ENCODE assay signal across 8 cellular contexts in genomic region chr12:110245278-110245868, GRCh38. TPM values are rescaled to one million over a fixed set of nuclear protein-coding genes. Genes with fewer than 3 reads are reported as not detected.
A peak's percentile ranks its signal among the peaks of the same experiment; 100 is the strongest.
DNase-seq lines count a peak whose midpoint lies in the region; ATAC-seq, FAIRE-seq and TF ChIP-seq lines count a peak whose summit lies in the region.

No MANE protein-coding gene starts in this region.

- no peaks in the 10 kb centered on the region for H3K9me3 Mint-ChIP-seq in activated naive CD4-positive, alpha-beta T cell treated with anti-CD3 and anti-CD28 coated beads, Interleukin-2, amount 10 ng/mL, durations not matched to agents 7 days and 5 days

- CTCF ChIA-PET in activated naive CD4-positive, alpha-beta T cell treated with anti-CD3 and anti-CD28 coated beads, Interleukin-2, amount 10 ng/mL, durations not matched to agents 7 days and 5 days (lab: Charles Lee) = interaction anchor here (0.7 to 1.8 kb wide), 4 partner anchors 35 to 166 kb away, joined by 3 to 16 read pairs (median 4); no protein-coding TSS in a partner anchor

- H3K36me3 Mint-ChIP-seq in activated naive CD4-positive, alpha-beta T cell treated with anti-CD3 and anti-CD28 coated beads, Interleukin-2, amount 10 ng/mL, durations not matched to agents 7 days and 5 days = no peaks in the 10 kb centered on the region

- no peaks in the 10 kb centered on the region for H3K79me2 ChIP-seq in keratinocyte (ENCODE audit: control insufficient read depth, insufficient read depth, low read length)

- peaks cover 30% of the 10 kb centered on the region for H3K4me1 ChIP-seq in keratinocyte (ENCODE audit: control insufficient read depth, extremely low read depth, insufficient read depth, low read length)

- intact Hi-C loops in sciatic nerve (cut with DNase I) = no loop called here

- H3K27ac ChIP-seq in keratinocyte (ENCODE audit: control insufficient read depth, insufficient read depth, low read length) = no peak overlapping the region

- H3K36me3 ChIP-seq in keratinocyte (ENCODE audit: control insufficient read depth in 2 of 2, extremely low read depth in 1 of 2, insufficient read depth in 2 of 2, low read length in 2 of 2) = no peaks in the 10 kb centered on the region

- H3K4me1 Mint-ChIP-seq in activated naive CD4-positive, alpha-beta T cell treated with anti-CD3 and anti-CD28 coated beads, Interleukin-2, amount 10 ng/mL, durations not matched to agents 7 days and 5 days = no peaks in the 10 kb centered on the region

- no peak overlapping the region for H3K4me3 ChIP-seq in keratinocyte (ENCODE audit: control insufficient read depth in 2 of 3, extremely low read depth in 1 of 3, insufficient read depth in 2 of 3, low read depth in 1 of 3, low read length in 3 of 3)

- no peak overlapping the region for H3K4me3 Mint-ChIP-seq in activated naive CD4-positive, alpha-beta T cell treated with anti-CD3 and anti-CD28 coated beads, Interleukin-2, amount 10 ng/mL, durations not matched to agents 7 days and 5 days

- peaks cover 37% of the 10 kb centered on the region for H3K27me3 Mint-ChIP-seq in activated naive CD4-positive, alpha-beta T cell treated with anti-CD3 and anti-CD28 coated beads, Interleukin-2, amount 10 ng/mL, durations not matched to agents 7 days and 5 days

- H3K27me3 ChIP-seq in keratinocyte (ENCODE audit: control insufficient read depth, extremely low read depth, insufficient read depth, low read length) = no peaks in the 10 kb centered on the region

- H2AFZ ChIP-seq in keratinocyte (ENCODE audit: control insufficient read depth, low read length) = no peak overlapping the region

- ATAC-seq in sciatic nerve = no peak

- no peak overlapping the region for H3K4me2 ChIP-seq in keratinocyte (ENCODE audit: control insufficient read depth, extremely low read depth, insufficient read depth, low read depth, low read length)

- no peaks in the 10 kb centered on the region for H3K9me3 ChIP-seq in keratinocyte (ENCODE audit: control insufficient read depth, low read depth, low read length)

- H4K20me1 ChIP-seq in keratinocyte (ENCODE audit: control insufficient read depth, extremely low read depth, insufficient read depth, low read length) = no peaks in the 10 kb centered on the region

- TF ChIP-seq CTCF in keratinocyte (optimal IDR thresholded peaks at IDR 0.05 in 1 of 3, IDR thresholded peaks at IDR 0.05 in 1 of 3, conservative IDR thresholded peaks at IDR 0.05 in 1 of 3; ENCODE audit: extremely low read depth in 1 of 3, insufficient read depth in 2 of 3, low read length in 3 of 3) = peak; percentile 44 to 79 (median 69)

- peak; percentile 52 for FAIRE-seq in GM19239 (lab: Jason Lieb, UNC)
- no peak for FAIRE-seq in keratinocyte (lab: Jason Lieb, UNC)

- peak; percentile 43 for DNase-seq in GM19239 (ENCODE audit: insufficient read length, low spot score)
- DNase-seq in RPMI8226 = peak; percentile 55
- DNase-seq in activated naive CD4-positive, alpha-beta T cell treated with anti-CD3 and anti-CD28 coated beads, Interleukin-2, amount 10 ng/mL, durations not matched to agents 7 days and 5 days = peak; percentile 75
- DNase-seq in keratinocyte (ENCODE audit: low read depth, low spot score) = no peak
- peak; percentile 39 for DNase-seq in stimulated activated naive CD4-positive, alpha-beta T cell treated with Interleukin-2 at 50 U/mL for 16 hours (lab: John Stamatoyannopoulos, UW)
- DNase-seq in glomerular visceral epithelial cell (ENCODE audit: extremely low spot score) = no peak
- no peak for DNase-seq in NCI-H187 treated with DMSO at 0.1 percent for 48 hours (lab: John Stamatoyannopoulos, UW)
- DNase-seq in sciatic nerve (ENCODE audit: low spot score) = no peak

- H3K9ac ChIP-seq in keratinocyte (ENCODE audit: control insufficient read depth, extremely low read depth, insufficient read depth, low read length) = no peak overlapping the region

- H3K27ac Mint-ChIP-seq in activated naive CD4-positive, alpha-beta T cell treated with anti-CD3 and anti-CD28 coated beads, Interleukin-2, amount 10 ng/mL, durations not matched to agents 7 days and 5 days = no peak overlapping the region

- H3K9me1 ChIP-seq in keratinocyte (ENCODE audit: control insufficient read depth, extremely low read depth, insufficient read depth, low read length) = no peaks in the 10 kb centered on the region

- dilution Hi-C loops in keratinocyte (cut with MboI; ENCODE audit: extremely low pct_ligation_motif_present, low sequenced_read_pairs) = no loop called here

RNA-seq across cellular contexts. Expression of gene ATP2A2, which starts 35.7 kb away (rescaled TPM):
- 54.5 to 190 TPM (median 127 TPM) in 3 replicates for polyA plus RNA-seq in keratinocyte
- 125 TPM for polyA plus RNA-seq in keratinocyte (2011; ENCODE audit: low read depth)
- 44.8 and 61.1 TPM in 2 replicates for polyA plus RNA-seq in keratinocyte (2011; cell fraction: cytosol; rRNA removed)
- 434 and 449 TPM in 2 replicates for polyA plus RNA-seq in keratinocyte (2011; cell fraction: nucleus; rRNA removed)
- polyA plus RNA-seq in keratinocyte (2012; ENCODE audit: low replicate concordance) = 126 and 203 TPM in 2 replicates
- polyA minus RNA-seq in keratinocyte = 122 to 314 TPM (median 265 TPM) in 3 replicates
- polyA minus RNA-seq in keratinocyte (2011; cell fraction: cytosol; rRNA and poly(A)+ RNA removed) = 79.8 TPM
- 294 and 451 TPM in 2 replicates for polyA minus RNA-seq in keratinocyte (2011; cell fraction: nucleus; rRNA and poly(A)+ RNA removed)
- 131 TPM for total RNA-seq in sciatic nerve

Comparison
In these comparisons a context has a peak if more than half of its experiments do, and no peak if none do; other contexts are left out.
1. DNase-seq: peak in GM19239 (single experiment), RPMI8226 (single experiment), activated naive CD4-positive, alpha-beta T cell treated with anti-CD3 and anti-CD28 coated beads, Interleukin-2, amount 10 ng/mL, durations not matched to agents 7 days and 5 days (single experiment) and stimulated activated naive CD4-positive, alpha-beta T cell treated with Interleukin-2 at 50 U/mL for 16 hours (single experiment); none in keratinocyte (single experiment), glomerular visceral epithelial cell (single experiment), NCI-H187 treated with DMSO at 0.1 percent for 48 hours (single experiment) and sciatic nerve (single experiment).